ENCODE assay signal across 32 cellular contexts in the genomic region with DNA sequence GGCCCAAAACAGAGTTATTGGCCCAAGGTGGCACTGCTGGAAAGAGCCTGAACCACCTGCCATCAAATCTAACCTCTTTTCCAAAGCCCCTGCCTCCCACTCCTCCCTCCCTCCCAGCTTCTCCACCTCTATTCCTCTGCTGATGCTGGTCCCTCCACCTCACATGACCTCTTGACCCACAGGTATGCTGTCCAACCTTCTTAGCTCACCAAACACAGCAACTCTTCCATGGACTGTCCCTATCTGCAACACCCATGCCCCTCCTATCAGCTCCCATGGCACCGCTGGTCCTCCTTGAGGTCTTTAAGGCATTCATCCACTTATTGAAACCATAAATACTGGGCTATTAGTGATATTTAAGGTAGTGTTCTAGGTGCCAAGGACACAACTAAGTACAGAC. TPM values are rescaled to one million over a fixed set of nuclear protein-coding genes. Genes with fewer than 3 reads are reported as not detected.
DNase-seq lines count a peak whose midpoint lies in the region; ATAC-seq and TF ChIP-seq lines count a peak whose summit lies in the region.
"Had no signal": no experiment of that assay in that cellular context is flagged by ENCODE, and none has a peak within 500 bp of the region (broad histone marks: within the 10 kb centered on the region; RNA-seq: fewer than 3 reads in every experiment).

No MANE protein-coding gene starts in this region.

- no peaks in the 10 kb centered on the region for H3K36me3 ChIP-seq in upper lobe of left lung
- H3K36me3 ChIP-seq: ascending aorta, SJCRH30, tibial nerve had no signal

- peaks cover 74% of the 10 kb centered on the region for H3K36me3 Mint-ChIP-seq in activated T-cell treated with anti-CD3 and anti-CD28 coated beads, Interleukin-2, amount 50 U/mL, for 24 hours (ENCODE audit: low read depth)
- H3K36me3 Mint-ChIP-seq in activated T-cell treated with anti-CD3 and anti-CD28 coated beads, Interleukin-2, amount 50 U/mL, for 4 hours (ENCODE audit: insufficient read depth): peaks cover 15% of the 10 kb centered on the region
- peaks cover 45% of the 10 kb centered on the region for H3K36me3 Mint-ChIP-seq in CD4-positive, alpha-beta T cell (ENCODE audit: low read depth)
- peaks cover 49% of the 10 kb centered on the region for H3K36me3 Mint-ChIP-seq in activated CD8-positive, alpha-beta T cell treated with anti-CD3 and anti-CD28 coated beads for 36 hours (ENCODE audit: low read depth)
- H3K36me3 Mint-ChIP-seq in immature natural killer cell: peaks cover 9 to 15% (median 15%) of the 10 kb centered on the region in 3 donors

- ATAC-seq in activated T-cell treated with anti-CD3 and anti-CD28 coated beads, Interleukin-2, amount 50 U/mL, for 4 hours: no peak
- ATAC-seq in CD4-positive, alpha-beta T cell (ENCODE audit: poor library complexity): no peak
- no peak for ATAC-seq in activated CD8-positive, alpha-beta T cell treated with anti-CD3 and anti-CD28 coated beads for 36 hours
- ATAC-seq in esophagus mucosa: no peak
- ATAC-seq in upper lobe of left lung (ENCODE audit: low FRiP score in 2 of 2): no peak
- ATAC-seq: HCT116, left cardiac atrium had no signal

- no peaks in the 10 kb centered on the region for H3K27me3 Mint-ChIP-seq in activated T-cell treated with anti-CD3 and anti-CD28 coated beads, Interleukin-2, amount 50 U/mL, for 24 hours
- H3K27me3 Mint-ChIP-seq in activated T-cell treated with anti-CD3 and anti-CD28 coated beads, Interleukin-2, amount 50 U/mL, for 4 hours (ENCODE audit: low read depth): no peaks in the 10 kb centered on the region
- H3K27me3 Mint-ChIP-seq in CD4-positive, alpha-beta T cell: no peaks in the 10 kb centered on the region
- no peaks in the 10 kb centered on the region for H3K27me3 Mint-ChIP-seq in activated CD8-positive, alpha-beta T cell treated with anti-CD3 and anti-CD28 coated beads for 36 hours
- no peaks in the 10 kb centered on the region for H3K27me3 Mint-ChIP-seq in immature natural killer cell (ENCODE audit: low read depth in 3 of 3)
- H3K27me3 Mint-ChIP-seq: activated B cell treated with CpG ODN at 0.5 μM for 24 hours; activated naive CD8-positive, alpha-beta T cell had no signal

- intact Hi-C loops in CD4-positive, alpha-beta T cell (cut with DNase I, micrococcal nuclease): no loop called here
- intact Hi-C loops in activated CD8-positive, alpha-beta T cell treated with anti-CD3 and anti-CD28 coated beads for 36 hours (cut with micrococcal nuclease): no loop called here

- peaks cover 18% of the 10 kb centered on the region for H3K9me3 ChIP-seq in CD4-positive, alpha-beta T cell (ENCODE audit: control insufficient read depth, low read length)
- H3K9me3 ChIP-seq in upper lobe of left lung: peaks cover 4 to 12% (median 8%) of the 10 kb centered on the region in 4 donors

- TF ChIP-seq EP300 in upper lobe of left lung (IDR thresholded peaks at IDR 0.05): no peak

- no peak overlapping the region for H3K4me3 ChIP-seq in upper lobe of left lung
- H3K4me3 ChIP-seq: ascending aorta, coronary artery, lung, SJCRH30, tibial nerve had no signal

- POLR2A ChIA-PET in CD4-positive, alpha-beta T cell (lab: Charles Lee): interaction anchor here (0.7 to 1.4 kb wide), 4 partner anchors 10 to 59 kb away, joined by 3 to 5 read pairs (median 3); no protein-coding TSS in a partner anchor
- POLR2A ChIA-PET in activated CD8-positive, alpha-beta T cell treated with anti-CD3 and anti-CD28 coated beads for 36 hours (lab: Charles Lee): interaction anchor here (0.9 to 1.4 kb wide), 5 partner anchors 13 to 72 kb away, joined by 3 to 5 read pairs (median 4); a partner anchor contains a TSS

- peak overlapping the region; percentile 49 for H3K27ac Mint-ChIP-seq in activated T-cell treated with anti-CD3 and anti-CD28 coated beads, Interleukin-2, amount 50 U/mL, for 24 hours
- peak overlapping the region; percentile 13 for H3K27ac Mint-ChIP-seq in CD4-positive, alpha-beta T cell
- peak overlapping the region; percentile 30 for H3K27ac Mint-ChIP-seq in activated CD8-positive, alpha-beta T cell treated with anti-CD3 and anti-CD28 coated beads for 36 hours
- peak overlapping the region; percentile 14 to 79 (median 68) for H3K27ac Mint-ChIP-seq in immature natural killer cell
- H3K27ac Mint-ChIP-seq: activated B cell treated with CpG ODN at 0.5 μM for 24 hours had no signal

- no peak overlapping the region for H3K4me3 Mint-ChIP-seq in activated T-cell treated with anti-CD3 and anti-CD28 coated beads, Interleukin-2, amount 50 U/mL, for 24 hours
- no peak overlapping the region for H3K4me3 Mint-ChIP-seq in activated T-cell treated with anti-CD3 and anti-CD28 coated beads, Interleukin-2, amount 50 U/mL, for 4 hours
- H3K4me3 Mint-ChIP-seq in CD4-positive, alpha-beta T cell: no peak overlapping the region
- no peak overlapping the region for H3K4me3 Mint-ChIP-seq in activated CD8-positive, alpha-beta T cell treated with anti-CD3 and anti-CD28 coated beads for 36 hours
- H3K4me3 Mint-ChIP-seq in immature natural killer cell: peak overlapping the region in 1 of 5 donors; percentile 5
- H3K4me3 Mint-ChIP-seq: activated B cell treated with CpG ODN at 0.5 μM for 24 hours; activated naive CD8-positive, alpha-beta T cell had no signal

- no peak for DNase-seq in activated T-cell treated with anti-CD3 and anti-CD28 coated beads, Interleukin-2, amount 50 U/mL, for 24 hours
- no peak for DNase-seq in activated T-cell treated with anti-CD3 and anti-CD28 coated beads, Interleukin-2, amount 50 U/mL, for 4 hours
- no peak for DNase-seq in CD4-positive, alpha-beta T cell
- DNase-seq in activated CD8-positive, alpha-beta T cell treated with anti-CD3 and anti-CD28 coated beads for 36 hours: no peak
- DNase-seq in immature natural killer cell (no peak), SIG-M5 (lab: John Stamatoyannopoulos, UW) (no peak), upper lobe of left lung (no peak)
- DNase-seq: activated B cell treated with CpG ODN at 0.5 μM for 24 hours; activated CD4-positive, alpha-beta T cell treated with anti-CD3 and anti-CD28 coated beads, Interleukin-2, amount 50 U/mL, for 48 hours; activated T-cell treated with anti-CD3 and anti-CD28 coated beads for 4 hours; AML-193; Caco-2; DMS53; effector CD8-positive, alpha-beta T cell; hippocampal formation; IMR-90; left cardiac atrium; NCI-H146; NCI-H2107; NCI-H446; NCI-H774; SJCRH30; stimulated activated CD4-positive, alpha-beta T cell treated with anti-CD3 and anti-CD28 coated beads, Interleukin-4, amount 100 ng/mL, for 24 hours; SW 1271 had no signal

- no peak for TF ChIP-seq CTCF in CD4-positive, alpha-beta T cell (IDR thresholded peaks at IDR 0.05)
- no peak for TF ChIP-seq CTCF in activated CD8-positive, alpha-beta T cell treated with anti-CD3 and anti-CD28 coated beads for 36 hours (IDR thresholded peaks at IDR 0.05)
- no peak for TF ChIP-seq CTCF in upper lobe of left lung (IDR thresholded peaks at IDR 0.05)

- WGBS in upper lobe of left lung, 2 donors: 88 to 96% methylated on average over 1 of the region's 1 CpG

- H3K4me1 Mint-ChIP-seq in activated T-cell treated with anti-CD3 and anti-CD28 coated beads, Interleukin-2, amount 50 U/mL, for 24 hours (ENCODE audit: low read depth): peaks cover 55% of the 10 kb centered on the region
- H3K4me1 Mint-ChIP-seq in activated T-cell treated with anti-CD3 and anti-CD28 coated beads, Interleukin-2, amount 50 U/mL, for 4 hours (ENCODE audit: low read depth): peaks cover 38% of the 10 kb centered on the region
- H3K4me1 Mint-ChIP-seq in CD4-positive, alpha-beta T cell (ENCODE audit: low read depth): peaks cover 47% of the 10 kb centered on the region
- peaks cover 45% of the 10 kb centered on the region for H3K4me1 Mint-ChIP-seq in activated CD8-positive, alpha-beta T cell treated with anti-CD3 and anti-CD28 coated beads for 36 hours (ENCODE audit: low read depth)
- H3K4me1 Mint-ChIP-seq in immature natural killer cell: peaks cover 57 to 68% of the 10 kb centered on the region in 2 donors

- H3K9me3 Mint-ChIP-seq in activated T-cell treated with anti-CD3 and anti-CD28 coated beads, Interleukin-2, amount 50 U/mL, for 24 hours: peaks cover 3% of the 10 kb centered on the region
- H3K9me3 Mint-ChIP-seq in activated T-cell treated with anti-CD3 and anti-CD28 coated beads, Interleukin-2, amount 50 U/mL, for 4 hours: peaks cover 7% of the 10 kb centered on the region
- peaks cover 3% of the 10 kb centered on the region for H3K9me3 Mint-ChIP-seq in CD4-positive, alpha-beta T cell
- H3K9me3 Mint-ChIP-seq in activated CD8-positive, alpha-beta T cell treated with anti-CD3 and anti-CD28 coated beads for 36 hours: peaks cover 6% of the 10 kb centered on the region
- peaks cover 0 to 9% (median 3%) of the 10 kb centered on the region in 6 donors for H3K9me3 Mint-ChIP-seq in immature natural killer cell

- CTCF ChIA-PET in CD4-positive, alpha-beta T cell (lab: Charles Lee): interaction anchor here (1.6 kb wide), 1 partner anchor 10 kb away, joined by 5 read pairs; no protein-coding TSS in a partner anchor
- CTCF ChIA-PET in activated CD8-positive, alpha-beta T cell treated with anti-CD3 and anti-CD28 coated beads for 36 hours (lab: Charles Lee): interaction anchor here (1.0 to 4.8 kb wide), 2 partner anchors 15 to 45 kb away, joined by 4 to 38 read pairs; no protein-coding TSS in a partner anchor

- no peak for TF ChIP-seq POLR2A in upper lobe of left lung (IDR thresholded peaks at IDR 0.05)

- H3K27ac ChIP-seq in CD4-positive, alpha-beta T cell (ENCODE audit: low read depth, low read length): no peak overlapping the region
- no peak overlapping the region for H3K27ac ChIP-seq in upper lobe of left lung
- H3K27ac ChIP-seq: ascending aorta, coronary artery, epithelial cell of prostate, SJCRH30, tibial nerve had no signal

- no peaks in the 10 kb centered on the region for H3K4me1 ChIP-seq in upper lobe of left lung
- H3K4me1 ChIP-seq: ascending aorta, Caco-2, SJCRH30, tibial nerve had no signal

- H3K27me3 ChIP-seq in CD4-positive, alpha-beta T cell (ENCODE audit: control insufficient read depth, insufficient read depth, low read length): no peaks in the 10 kb centered on the region
- no peaks in the 10 kb centered on the region for H3K27me3 ChIP-seq in upper lobe of left lung
- H3K27me3 ChIP-seq: ascending aorta, SJCRH30, tibial nerve had no signal

RNA-seq across cellular contexts. Expression of a gene that starts 12.6 kb away (rescaled TPM):
- total RNA-seq in activated T-cell treated with anti-CD3 and anti-CD28 coated beads, Interleukin-2, amount 50 U/mL, for 4 hours: 10 to 100 TPM; 80.3 to 83.4 (median 82.0) TPM
- total RNA-seq in CD4-positive, alpha-beta T cell: 10 to 100 TPM; 82.0 to 83.5 TPM
- 100 to 1,000 TPM; 142 to 143 TPM for total RNA-seq in activated CD8-positive, alpha-beta T cell treated with anti-CD3 and anti-CD28 coated beads for 36 hours
- polyA plus RNA-seq in immature natural killer cell: 100 to 1,000 TPM in 1 of 3 donors, 10 to 100 TPM in 2; 10.9 to 120 (median 36.7) TPM
- 14.9 TPM for total RNA-seq in esophagus mucosa
- 10 to 100 TPM; 14.6 to 23.0 (median 20.8) TPM for total RNA-seq in upper lobe of left lung

Comparison
In these comparisons a context has a peak if more than half of its experiments do, and no peak if none do; other contexts are left out.
1. H3K27ac Mint-ChIP-seq: peak in every context shown above with its lines; median percentile 68 in immature natural killer cell; 49 in activated T-cell treated with anti-CD3 and anti-CD28 coated beads, Interleukin-2, amount 50 U/mL, for 24 hours; 30 in activated CD8-positive, alpha-beta T cell treated with anti-CD3 and anti-CD28 coated beads for 36 hours; 13 in CD4-positive, alpha-beta T cell.